Comparison of ENCODE assay signal across 16 cellular contexts in genomic region chr10:79074732-79075131, GRCh38. TPM values are rescaled to one million over a fixed set of nuclear protein-coding genes. Genes with fewer than 3 reads are reported as not detected.
DNase-seq lines count a peak whose midpoint lies in the region; ATAC-seq and TF ChIP-seq lines count a peak whose summit lies in the region.
"Had no signal": no experiment of that assay in that cellular context is flagged by ENCODE, and none has a peak within 500 bp of the region (broad histone marks: within the 10 kb centered on the region; RNA-seq: fewer than 3 reads in every experiment).

No MANE protein-coding gene starts in this region.

- BruUV-seq in Calu3 (replicated peaks; lab: Mats Ljungman, UMichigan), result no TSS peak

- no peak overlapping the region for H3K4me3 ChIP-seq in osteoblast (ENCODE audit: insufficient read depth, low read length)
- H3K4me3 ChIP-seq: GM23338, K562, psoas muscle had no signal

- CTCF ChIA-PET in Calu3 (lab: Charles Lee), result interaction anchor here (1.8 kb wide), 1 partner anchor 37 kb away, joined by 4 read pairs; no protein-coding TSS in a partner anchor

- TF ChIP-seq CTCF in Calu3 (IDR thresholded peaks at IDR 0.05; ENCODE audit: unreplicated experiment) (no peak), foreskin keratinocyte (conservative IDR thresholded peaks at IDR 0.05) (no peak), osteoblast (IDR thresholded peaks at IDR 0.05; ENCODE audit: extremely low read depth, low read depth, low read length) (no peak)

- peaks cover 9% of the 10 kb centered on the region for H3K36me3 ChIP-seq in osteoblast (ENCODE audit: insufficient read depth, low read length)

- no peak for TF ChIP-seq POLR2A in erythroblast (IDR thresholded peaks at IDR 0.05; ENCODE audit: low read length)

- DNase-seq in Calu3 (peak; percentile 37), NCI-H82 treated with DMSO at 0.1 percent for 48 hours (lab: John Stamatoyannopoulos, UW; ENCODE audit: unreplicated experiment) (peak; percentile 91), foreskin keratinocyte (no peak), osteoblast (ENCODE audit: insufficient read length, low spot score, missing footprints) (peak; percentile 42), DMS153 (lab: John Stamatoyannopoulos, UW) (no peak), caudate nucleus (lab: John Stamatoyannopoulos, UW) (no peak), erythroblast (lab: John Stamatoyannopoulos, UW) (no peak)
- DNase-seq: activated T-cell treated with anti-CD3 and anti-CD28 coated beads, Interleukin-2, amount 50 U/mL, for 72 hours; C1 segment of cervical spinal cord; islet precursor cell; NCI-H345; psoas muscle; SHP77 treated with DMSO at 0.1 percent for 48 hours had no signal

- H3K9me3 ChIP-seq in osteoblast (ENCODE audit: low read depth, low read length), result no peaks in the 10 kb centered on the region
- H3K9me3 ChIP-seq: psoas muscle had no signal

- H3K27ac ChIP-seq in foreskin keratinocyte (no peak overlapping the region), osteoblast (ENCODE audit: low read depth, low read length) (peak overlapping the region; percentile 21), caudate nucleus (ENCODE audit: low read depth, low read length) (no peak overlapping the region)
- H3K27ac ChIP-seq: psoas muscle had no signal

- peak; percentile 57 for ATAC-seq in foreskin keratinocyte
- no peak for ATAC-seq in HG03175 (IDR thresholded peaks at IDR 0.05; ENCODE audit: unreplicated experiment)
- ATAC-seq: activated T-cell treated with anti-CD3 and anti-CD28 coated beads, Interleukin-2, amount 50 U/mL, for 72 hours; GM23338; K562; psoas muscle had no signal

- peaks cover 68% of the 10 kb centered on the region for H3K4me1 Mint-ChIP-seq in Calu3 (ENCODE audit: low read depth, unreplicated experiment)

- H3K9me3 Mint-ChIP-seq in Calu3 (ENCODE audit: low read depth, unreplicated experiment), result no peaks in the 10 kb centered on the region
- H3K9me3 Mint-ChIP-seq: activated T-cell treated with anti-CD3 and anti-CD28 coated beads, Interleukin-2, amount 50 U/mL, for 72 hours; GM23338 had no signal

- H3K4me3 Mint-ChIP-seq in Calu3 (ENCODE audit: low read depth, unreplicated experiment), result peak overlapping the region; percentile 24
- H3K4me3 Mint-ChIP-seq: activated T-cell treated with anti-CD3 and anti-CD28 coated beads, Interleukin-2, amount 50 U/mL, for 72 hours; GM23338 had no signal

- H3K4me1 ChIP-seq in foreskin keratinocyte (peaks cover 3% of the 10 kb centered on the region), osteoblast (ENCODE audit: insufficient read depth, low read length) (peaks cover 75% of the 10 kb centered on the region)

- H3K36me3 Mint-ChIP-seq in Calu3 (ENCODE audit: insufficient read depth, unreplicated experiment), result peaks cover 38% of the 10 kb centered on the region

- H2AFZ ChIP-seq in osteoblast (ENCODE audit: low read length), result no peak overlapping the region
- H2AFZ ChIP-seq: GM23338 had no signal

- peaks cover 94% of the 10 kb centered on the region for H3K79me2 ChIP-seq in osteoblast (ENCODE audit: insufficient read depth, low read length)

- no peaks in the 10 kb centered on the region for H3K27me3 Mint-ChIP-seq in Calu3 (ENCODE audit: unreplicated experiment)

- intact Hi-C loops in Calu3 (cut with micrococcal nuclease; ENCODE audit: unreplicated experiment), result loop anchor here (5.0 kb wide), 2 partner anchors 38 to 102 kb away; no protein-coding TSS in a partner anchor

- peaks cover 84% of the 10 kb centered on the region for H4K20me1 ChIP-seq in osteoblast (ENCODE audit: insufficient read depth, low read length)

- H3K4me2 ChIP-seq in osteoblast (ENCODE audit: insufficient read depth, low read length), result no peak overlapping the region
- H3K4me2 ChIP-seq: GM23338 had no signal

- peak overlapping the region; percentile 44 for H3K27ac Mint-ChIP-seq in Calu3 (ENCODE audit: unreplicated experiment)
- H3K27ac Mint-ChIP-seq: activated T-cell treated with anti-CD3 and anti-CD28 coated beads, Interleukin-2, amount 50 U/mL, for 72 hours; GM23338 had no signal

- H3K27me3 ChIP-seq in foreskin keratinocyte, result no peaks in the 10 kb centered on the region
- no peaks in the 10 kb centered on the region for H3K27me3 ChIP-seq in osteoblast (ENCODE audit: insufficient read depth, low read length)

RNA-seq across cellular contexts. Expression of gene ZMIZ1, which starts 6.0 kb away (rescaled TPM):
- total RNA-seq in Calu3 (2022) (20.3 and 23.5 TPM in 2 replicates), foreskin keratinocyte (9.5 and 16.6 TPM in 2 replicates), osteoblast (40.9 and 50.4 TPM in 2 replicates)
- polyA plus RNA-seq in foreskin keratinocyte, result 4.2 and 5.9 TPM in 2 replicates

Comparison
In these comparisons a context has a peak if more than half of its experiments do, and no peak if none do; other contexts are left out.
1. DNase-seq: peak in Calu3 (single experiment), NCI-H82 treated with DMSO at 0.1 percent for 48 hours (single experiment) and osteoblast (single experiment); none in foreskin keratinocyte (0 of 2), DMS153 (single experiment), caudate nucleus (0 of 61) and erythroblast (0 of 2).